Comparison of ENCODE assay signal across 2 cellular contexts in the genomic region with DNA sequence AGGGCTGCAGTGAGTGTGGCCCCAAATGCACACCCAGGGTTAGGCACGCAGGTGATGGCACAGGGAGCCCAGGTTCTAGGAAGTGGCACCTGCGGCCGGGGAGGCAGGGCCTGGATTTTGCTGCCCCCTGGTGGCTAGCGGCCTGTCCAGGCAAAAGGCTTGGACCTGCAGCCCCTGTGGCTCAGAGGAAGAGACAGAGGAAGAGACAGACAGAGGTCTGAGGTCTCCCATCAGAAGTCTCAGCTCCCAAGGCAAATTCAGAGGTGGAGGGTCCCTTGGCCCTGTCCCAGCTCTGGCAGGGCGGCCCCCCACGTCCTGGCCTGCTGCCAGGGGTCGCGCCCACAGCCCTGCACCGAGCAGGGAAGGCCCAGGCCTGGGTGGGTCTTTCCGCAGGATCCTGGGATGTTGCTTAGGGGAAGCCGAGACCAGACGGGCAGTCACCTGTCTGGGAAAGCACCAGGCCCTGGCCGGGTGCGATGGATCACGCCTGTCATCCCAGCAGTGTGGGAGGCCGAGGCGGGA.
TF ChIP-seq lines count a peak whose summit lies in the region.

No MANE protein-coding gene starts in this region.

TF ChIP-seq in A549, 52 proteins besides CTCF, POLR2A, EP300 and RAD21:
- TF ChIP-seq SMC3 (IDR thresholded peaks at IDR 0.05): peak; percentile 94
- no peak for TF ChIP-seq JUNB (IDR thresholded peaks at IDR 0.05)
TF ChIP-seq in A549: peak in this region for 1.

TF ChIP-seq in IMR-90, 13 proteins besides CTCF, POLR2A, EP300 and RAD21:
- TF ChIP-seq RCOR1 (IDR thresholded peaks at IDR 0.05; ENCODE audit: insufficient replicate concordance, low read length) (no peak), MAFK (IDR thresholded peaks at IDR 0.05; ENCODE audit: low read depth, low read length) (no peak), SMC3 (IDR thresholded peaks at IDR 0.05; ENCODE audit: low read depth, low read length) (peak; percentile 89), CEBPB (IDR thresholded peaks at IDR 0.05; ENCODE audit: low read depth, low read length) (no peak)
